8 cellular contexts compared by ENCODE assay signal in the genomic region with DNA sequence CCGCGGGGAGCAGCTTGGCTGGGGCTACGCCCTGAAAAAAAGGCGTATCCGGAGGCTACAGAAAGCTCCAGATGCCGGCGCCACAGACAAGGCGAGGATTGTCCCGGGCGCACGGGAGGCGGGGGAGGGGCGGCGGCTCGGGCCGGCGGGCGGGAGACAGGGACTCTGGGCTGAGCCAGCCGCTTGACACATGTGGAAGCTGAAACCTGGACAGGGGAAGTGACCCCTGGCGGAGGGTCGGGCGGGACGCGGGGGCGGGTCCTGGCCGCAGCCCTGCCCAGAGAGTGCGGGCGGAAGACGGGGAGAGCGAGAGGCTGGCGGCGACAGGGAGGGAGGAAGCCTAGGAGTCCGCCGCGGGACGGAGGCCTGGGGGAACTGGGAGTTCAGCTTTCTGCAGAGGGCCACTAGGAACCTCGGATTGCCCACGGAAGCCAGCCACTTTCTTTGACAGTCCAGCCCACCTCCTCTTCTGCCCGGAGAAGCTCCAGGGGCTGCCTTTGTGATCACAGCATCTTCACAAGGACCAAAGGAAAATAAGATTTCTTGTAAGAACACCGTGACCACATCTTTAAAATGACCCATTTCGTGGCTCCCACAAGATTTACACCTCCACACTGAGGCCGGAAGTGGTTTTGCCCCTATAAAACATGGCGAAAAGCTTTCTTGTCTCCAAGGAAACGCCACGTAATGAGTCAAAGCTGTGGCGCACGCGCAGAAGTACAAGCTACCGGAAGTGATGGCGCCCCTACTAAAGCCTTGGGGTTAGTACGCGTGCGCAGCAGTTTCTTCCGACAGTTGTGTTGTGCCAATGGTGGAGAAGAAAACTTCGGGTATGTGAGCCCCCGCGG. TPM values are rescaled to one million over a fixed set of nuclear protein-coding genes. Genes with fewer than 3 reads are reported as not detected.
DNase-seq lines count a peak whose midpoint lies in the region; ATAC-seq and TF ChIP-seq lines count a peak whose summit lies in the region.

Gene PLOD3, minus strand, starts transcription at position 194 of the 848 bp plus-strand sequence. CDS start 307 bp downstream, outside the sequence.
Gene ZNHIT1, plus strand, starts transcription at position 778 of the 848 bp plus-strand sequence. Its CDS starts 31 bp downstream, at position 809.

- peak within 1 kb of the TSS; percentile 87 for H2AFZ ChIP-seq in KMS-11 (ENCODE audit: low read depth)

- H4K20me1 ChIP-seq in KMS-11 (ENCODE audit: insufficient read depth) = no peaks in the 10 kb centered on the region

- H3K27me3 ChIP-seq in KMS-11 (ENCODE audit: insufficient read depth, low read depth) (no peaks in the 10 kb centered on the region), Peyer's patch (no peaks in the 10 kb centered on the region), muscle layer of colon (ENCODE audit: control insufficient read depth in 1 of 2, insufficient read depth in 2 of 2, low read length in 2 of 2) (no peaks in the 10 kb centered on the region)

- H3K9me3 ChIP-seq in Peyer's patch = no peaks in the 10 kb centered on the region
- H3K9me3 ChIP-seq in muscle layer of colon (ENCODE audit: low read length) = no peaks in the 10 kb centered on the region

- H3K4me2 ChIP-seq in KMS-11 = peak within 1 kb of the TSS; percentile 79

- peak within 1 kb of the TSS; percentile 76 for H3K27ac ChIP-seq in KMS-11
- H3K27ac ChIP-seq in Peyer's patch = peak within 1 kb of the TSS; percentile 87 to 96 (median 90)
- H3K27ac ChIP-seq in muscle layer of colon (ENCODE audit: low read depth, low read length) = peak within 1 kb of the TSS; percentile 95

- ATAC-seq in GM21737 (IDR thresholded peaks at IDR 0.05; ENCODE audit: unreplicated experiment) = peak; percentile 61
- ATAC-seq in esophagus mucosa = peak; percentile 86

- TF ChIP-seq POLR2A in Peyer's patch (IDR thresholded peaks at IDR 0.05) = peak; percentile 6 to 74

- H3K36me3 ChIP-seq in KMS-11 (ENCODE audit: insufficient read depth) (no peaks in the 10 kb centered on the region), Peyer's patch (peaks cover 0 to 33% (median 0%) of the 10 kb centered on the region in 3 donors), muscle layer of colon (ENCODE audit: insufficient read depth, low read length) (peaks cover 16% of the 10 kb centered on the region)

- DNase-seq in DMS53 treated with DMSO at 0.1 percent for 48 hours (lab: John Stamatoyannopoulos, UW; ENCODE audit: unreplicated experiment) (peak; percentile 99), Peyer's patch (peak; percentile 96 to 99 (median 97))
- peak; percentile 96 to 97 for DNase-seq in activated T-cell treated with anti-CD3 and anti-CD28 coated beads, Interleukin-2, amount 50 U/mL, for 48 hours
- peak; percentile 88 for DNase-seq in stimulated activated CD8-positive, alpha-beta memory T cell treated with anti-CD3 and anti-CD28 coated beads, Interleukin-7, amount 100 ng/mL, for 24 hours (ENCODE audit: low read depth)

- TF ChIP-seq CTCF in KMS-11 (conservative IDR thresholded peaks at IDR 0.05; ENCODE audit: low read depth, low read length) (0 out of 2 replicates have a peak, but pooled peaks have one; percentile 9), Peyer's patch (IDR thresholded peaks at IDR 0.05) (peak in 4 of 6 experiments; percentile 4 to 32 (median 26))

- H3K4me1 ChIP-seq in KMS-11 (ENCODE audit: low read depth, poor library complexity, severe bottlenecking) (peaks cover 15% of the 10 kb centered on the region), Peyer's patch (peaks cover 0 to 37% (median 12%) of the 10 kb centered on the region in 4 donors), muscle layer of colon (ENCODE audit: insufficient read depth, low read length) (peaks cover 24% of the 10 kb centered on the region)

- peak within 1 kb of the TSS; percentile 72 for H3K9ac ChIP-seq in KMS-11
- peak within 1 kb of the TSS; percentile 75 for H3K9ac ChIP-seq in muscle layer of colon (ENCODE audit: low read length)

- H3K4me3 ChIP-seq in KMS-11 (IDR thresholded peaks at IDR 0.05; ENCODE audit: insufficient read depth, low read depth, low read length) = peak within 1 kb of the TSS; percentile 62
- H3K4me3 ChIP-seq in Peyer's patch = peak within 1 kb of the TSS; percentile 67 to 87 (median 81)
- peak within 1 kb of the TSS; percentile 91 to 99 for H3K4me3 ChIP-seq in muscle layer of colon (ENCODE audit: low read depth in 1 of 2, low read length in 2 of 2)

- peaks cover 9% of the 10 kb centered on the region; the same call in 1 of the 2 replicates for H3K79me2 ChIP-seq in KMS-11 (ENCODE audit: insufficient read depth, low read depth)

RNA-seq across cellular contexts. Expression of gene PLOD3, which starts in this region (rescaled TPM):
- total RNA-seq in Peyer's patch = 100 to 1,000 TPM in 2 of 4 donors, 10 to 100 TPM in 2; 62.7 to 103 (median 83.7) TPM
- 10.6 TPM for total RNA-seq in esophagus mucosa

RNA-seq across cellular contexts. Expression of gene ZNHIT1, which starts in this region (rescaled TPM):
- total RNA-seq in Peyer's patch (100 to 1,000 TPM in 2 of 4 donors, 10 to 100 TPM in 2; 37.1 to 142 (median 110) TPM), esophagus mucosa (53.8 TPM)

Comparison
In these comparisons a context has a peak if more than half of its experiments do, and no peak if none do; other contexts are left out.
1. Peak in every context shown above with its lines: DNase-seq, ATAC-seq, H3K4me3 ChIP-seq and H3K27ac ChIP-seq.